In genomic region chr17:67850991-67851631, GRCh38 we compare ENCODE assay signal across 24 cellular contexts. TPM values are rescaled to one million over a fixed set of nuclear protein-coding genes. Genes with fewer than 3 reads are reported as not detected.
A peak's percentile ranks its signal among the peaks of the same experiment; 100 is the strongest.
DNase-seq lines count a peak whose midpoint lies in the region; ATAC-seq and TF ChIP-seq lines count a peak whose summit lies in the region.
"Had no signal": no experiment of that assay in that cellular context is flagged by ENCODE, and none has a peak within 500 bp of the region (broad histone marks: within the 10 kb centered on the region; RNA-seq: fewer than 3 reads in every experiment).

No MANE protein-coding gene starts in this region.

- no peaks in the 10 kb centered on the region for H3K27me3 ChIP-seq in endocrine pancreas (ENCODE audit: control insufficient read depth, insufficient read depth, low read length)
- H3K27me3 ChIP-seq in upper lobe of right lung: no peaks in the 10 kb centered on the region
- H3K27me3 ChIP-seq: MG63, right lobe of liver had no signal

- ATAC-seq in activated CD8-positive, alpha-beta T cell treated with anti-CD3 and anti-CD28 coated beads for 36 hours: no peak
- no peak for ATAC-seq in activated CD8-positive, alpha-beta T cell treated with anti-CD3 and anti-CD28 coated beads, Interleukin-2, amount 10 ng/mL, durations not matched to agents 7 days and 5 days
- ATAC-seq in upper lobe of right lung: no peak
- ATAC-seq: HCT116 had no signal

- H3K9ac ChIP-seq in endocrine pancreas (ENCODE audit: control insufficient read depth, insufficient read depth, low read length): no peak overlapping the region

- no peaks in the 10 kb centered on the region for H3K27me3 Mint-ChIP-seq in activated CD8-positive, alpha-beta T cell treated with anti-CD3 and anti-CD28 coated beads for 36 hours
- H3K27me3 Mint-ChIP-seq in activated CD8-positive, alpha-beta T cell treated with anti-CD3 and anti-CD28 coated beads, Interleukin-2, amount 10 ng/mL, durations not matched to agents 7 days and 5 days (ENCODE audit: low read depth): no peaks in the 10 kb centered on the region
- no peaks in the 10 kb centered on the region for H3K27me3 Mint-ChIP-seq in osteocyte (ENCODE audit: unreplicated experiment)
- H3K27me3 Mint-ChIP-seq: activated naive CD4-positive, alpha-beta T cell treated with anti-CD3 and anti-CD28 coated beads, Interleukin-2, amount 50 U/mL, for 24 hours had no signal

- H3K36me3 ChIP-seq in KOPT-K1 (ENCODE audit: insufficient read depth, low read length) (peaks cover 48% of the 10 kb centered on the region), endocrine pancreas (ENCODE audit: control insufficient read depth, insufficient read depth, low read length) (no peaks in the 10 kb centered on the region), upper lobe of right lung (peaks cover 16% of the 10 kb centered on the region)

- peaks cover 35% of the 10 kb centered on the region for H3K36me3 Mint-ChIP-seq in activated CD8-positive, alpha-beta T cell treated with anti-CD3 and anti-CD28 coated beads for 36 hours (ENCODE audit: low read depth)
- peaks cover 36% of the 10 kb centered on the region for H3K36me3 Mint-ChIP-seq in activated CD8-positive, alpha-beta T cell treated with anti-CD3 and anti-CD28 coated beads, Interleukin-2, amount 10 ng/mL, durations not matched to agents 7 days and 5 days (ENCODE audit: low read depth)
- H3K36me3 Mint-ChIP-seq in osteocyte (ENCODE audit: unreplicated experiment): peaks cover 24% of the 10 kb centered on the region

- no peak for DNase-seq in activated CD8-positive, alpha-beta T cell treated with anti-CD3 and anti-CD28 coated beads for 36 hours
- DNase-seq in activated CD8-positive, alpha-beta T cell treated with anti-CD3 and anti-CD28 coated beads, Interleukin-2, amount 10 ng/mL, durations not matched to agents 7 days and 5 days: no peak
- DNase-seq in osteocyte (ENCODE audit: extremely low spot score, unreplicated experiment): no peak
- DNase-seq in HT-29 (ENCODE audit: low spot score): no peak
- DNase-seq in NCI-H510A (lab: John Stamatoyannopoulos, UW): no peak
- no peak for DNase-seq in upper lobe of right lung
- DNase-seq: activated CD4-positive, alpha-beta T cell treated with anti-CD3 and anti-CD28 coated beads for 48 hours; anterior cingulate cortex; cortex of kidney; MG63; NCI-H2081 treated with DMSO at 0.1 percent for 48 hours; NCI-H446; NCI-H82; right lobe of liver; stimulated activated CD4-positive, alpha-beta T cell treated with anti-CD3 and anti-CD28 coated beads, Interleukin-12 subunit alpha, Interleukin-12 subunit beta, amount 100 ng/mL, for 4 hours; stimulated activated CD4-positive, alpha-beta T cell treated with anti-CD3 and anti-CD28 coated beads, Interleukin-4, amount 100 ng/mL, for 1 hour had no signal

- no peak overlapping the region for H3K4me3 Mint-ChIP-seq in activated CD8-positive, alpha-beta T cell treated with anti-CD3 and anti-CD28 coated beads for 36 hours
- no peak overlapping the region for H3K4me3 Mint-ChIP-seq in activated CD8-positive, alpha-beta T cell treated with anti-CD3 and anti-CD28 coated beads, Interleukin-2, amount 10 ng/mL, durations not matched to agents 7 days and 5 days
- no peak overlapping the region for H3K4me3 Mint-ChIP-seq in osteocyte (ENCODE audit: unreplicated experiment)
- H3K4me3 Mint-ChIP-seq: activated naive CD4-positive, alpha-beta T cell treated with anti-CD3 and anti-CD28 coated beads, Interleukin-2, amount 50 U/mL, for 24 hours; activated T-helper 1 cell treated with anti-CD3 and anti-CD28 coated beads, Interleukin-12 subunit alpha, Interleukin-12 subunit beta, Interleukin-2, Interleukin-4 antibody, amounts not matched to agents 30 ng/mL and 10 ng/mL and 1 ng/mL, durations not matched to agents 14 hours and 24 hours and 36 hours; neural crest cell had no signal

- POLR2A ChIA-PET in activated CD8-positive, alpha-beta T cell treated with anti-CD3 and anti-CD28 coated beads for 36 hours (lab: Charles Lee): interaction anchor here (1.0 kb wide), 1 partner anchor 26 kb away, joined by 3 read pairs; the partner anchor contains the start of gene BPTF
- POLR2A ChIA-PET in activated CD8-positive, alpha-beta T cell treated with anti-CD3 and anti-CD28 coated beads, Interleukin-2, amount 10 ng/mL, durations not matched to agents 7 days and 5 days (lab: Charles Lee): no interaction called here

- H3K27ac ChIP-seq in KOPT-K1 (ENCODE audit: low read depth, low read length, poor library complexity, severe bottlenecking): peak overlapping the region; percentile 29
- H3K27ac ChIP-seq in upper lobe of right lung: no peak overlapping the region
- H3K27ac ChIP-seq: 22Rv1, right lobe of liver, RWPE1 had no signal

- peak overlapping the region; percentile 73 for H3K27ac Mint-ChIP-seq in activated CD8-positive, alpha-beta T cell treated with anti-CD3 and anti-CD28 coated beads for 36 hours
- H3K27ac Mint-ChIP-seq in activated CD8-positive, alpha-beta T cell treated with anti-CD3 and anti-CD28 coated beads, Interleukin-2, amount 10 ng/mL, durations not matched to agents 7 days and 5 days: no peak overlapping the region
- peak overlapping the region; percentile 7 for H3K27ac Mint-ChIP-seq in osteocyte (ENCODE audit: unreplicated experiment)
- H3K27ac Mint-ChIP-seq: activated naive CD4-positive, alpha-beta T cell treated with anti-CD3 and anti-CD28 coated beads, Interleukin-2, amount 50 U/mL, for 24 hours; activated T-helper 1 cell treated with anti-CD3 and anti-CD28 coated beads, Interleukin-12 subunit alpha, Interleukin-12 subunit beta, Interleukin-2, Interleukin-4 antibody, amounts not matched to agents 30 ng/mL and 10 ng/mL and 1 ng/mL, durations not matched to agents 14 hours and 24 hours and 36 hours had no signal

- no peak for TF ChIP-seq CTCF in activated CD8-positive, alpha-beta T cell treated with anti-CD3 and anti-CD28 coated beads for 36 hours (IDR thresholded peaks at IDR 0.05)
- TF ChIP-seq CTCF in osteocyte (IDR thresholded peaks at IDR 0.05) (no peak), upper lobe of right lung (IDR thresholded peaks at IDR 0.05) (no peak)

- peaks cover 61% of the 10 kb centered on the region for H3K4me1 Mint-ChIP-seq in activated CD8-positive, alpha-beta T cell treated with anti-CD3 and anti-CD28 coated beads for 36 hours (ENCODE audit: low read depth)
- H3K4me1 Mint-ChIP-seq in activated CD8-positive, alpha-beta T cell treated with anti-CD3 and anti-CD28 coated beads, Interleukin-2, amount 10 ng/mL, durations not matched to agents 7 days and 5 days (ENCODE audit: low read depth): peaks cover 47% of the 10 kb centered on the region
- peaks cover 21% of the 10 kb centered on the region for H3K4me1 Mint-ChIP-seq in osteocyte (ENCODE audit: unreplicated experiment)

- H3K4me3 ChIP-seq in endocrine pancreas (ENCODE audit: control insufficient read depth, insufficient read depth, low read length) (peak overlapping the region; percentile 7), upper lobe of right lung (no peak overlapping the region)
- H3K4me3 ChIP-seq: MG63, right lobe of liver had no signal

- H3K4me1 ChIP-seq in endocrine pancreas (ENCODE audit: control insufficient read depth, insufficient read depth, low read length) (peaks cover 11% of the 10 kb centered on the region), upper lobe of right lung (peaks cover 14% of the 10 kb centered on the region)

- peaks cover 1% of the 10 kb centered on the region for H3K9me3 Mint-ChIP-seq in activated CD8-positive, alpha-beta T cell treated with anti-CD3 and anti-CD28 coated beads for 36 hours
- no peaks in the 10 kb centered on the region for H3K9me3 Mint-ChIP-seq in activated CD8-positive, alpha-beta T cell treated with anti-CD3 and anti-CD28 coated beads, Interleukin-2, amount 10 ng/mL, durations not matched to agents 7 days and 5 days (ENCODE audit: insufficient read depth)
- H3K9me3 Mint-ChIP-seq in osteocyte (ENCODE audit: unreplicated experiment): no peaks in the 10 kb centered on the region
- H3K9me3 Mint-ChIP-seq: activated naive CD4-positive, alpha-beta T cell treated with anti-CD3 and anti-CD28 coated beads, Interleukin-2, amount 50 U/mL, for 24 hours; neural crest cell had no signal

- intact Hi-C loops in activated CD8-positive, alpha-beta T cell treated with anti-CD3 and anti-CD28 coated beads for 36 hours (cut with micrococcal nuclease): no loop called here
- intact Hi-C loops in upper lobe of right lung (cut with DNase I): no loop called here

- CTCF ChIA-PET in activated CD8-positive, alpha-beta T cell treated with anti-CD3 and anti-CD28 coated beads for 36 hours (lab: Charles Lee): no interaction called here
- CTCF ChIA-PET in activated CD8-positive, alpha-beta T cell treated with anti-CD3 and anti-CD28 coated beads, Interleukin-2, amount 10 ng/mL, durations not matched to agents 7 days and 5 days (lab: Charles Lee): interaction anchor here (2.3 kb wide), 1 partner anchor 12 kb away, joined by 10 read pairs; no protein-coding TSS in a partner anchor

- peaks cover 12% of the 10 kb centered on the region for H3K9me3 ChIP-seq in KOPT-K1 (ENCODE audit: insufficient read depth, low read length, poor library complexity, severe bottlenecking)
- H3K9me3 ChIP-seq in endocrine pancreas (ENCODE audit: control insufficient read depth, low read length): no peaks in the 10 kb centered on the region
- no peaks in the 10 kb centered on the region for H3K9me3 ChIP-seq in upper lobe of right lung
- H3K9me3 ChIP-seq: MG63 had no signal

RNA-seq across cellular contexts. Expression of gene BPTF, which starts 25.8 kb away (rescaled TPM):
- total RNA-seq in activated CD8-positive, alpha-beta T cell treated with anti-CD3 and anti-CD28 coated beads for 36 hours: 10 to 100 TPM; 80.1 to 84.4 TPM
- total RNA-seq in activated CD8-positive, alpha-beta T cell treated with anti-CD3 and anti-CD28 coated beads, Interleukin-2, amount 10 ng/mL, durations not matched to agents 7 days and 5 days: 10 to 100 TPM; 85.9 to 87.0 TPM
- total RNA-seq in osteocyte (95.7 and 98.5 TPM in 2 replicates), upper lobe of right lung (91.8 TPM)
- total RNA-seq in HT-29 (2014; rRNA removed; shearing (Covaris generic)): 65.2 and 70.6 TPM in 2 replicates
